16 cellular contexts compared by ENCODE assay signal in genomic region chr16:50178397-50179018, GRCh38. TPM values are rescaled to one million over a fixed set of nuclear protein-coding genes. Genes with fewer than 3 reads are reported as not detected.
DNase-seq lines count a peak whose midpoint lies in the region; ATAC-seq, FAIRE-seq and TF ChIP-seq lines count a peak whose summit lies in the region.
"Had no signal": no experiment of that assay in that cellular context is flagged by ENCODE, and none has a peak within 500 bp of the region (broad histone marks: within the 10 kb centered on the region; RNA-seq: fewer than 3 reads in every experiment).

No MANE protein-coding gene starts in this region.

- H4K20me1 ChIP-seq in GM23248 (ENCODE audit: insufficient read depth) (no peaks in the 10 kb centered on the region), K562 (replicated peaks; ENCODE audit: control insufficient read depth, insufficient read depth, low read length) (no peaks in the 10 kb centered on the region; the same call in 1 of the 2 replicates)

- H3K27me3 ChIP-seq in GM23248 (replicated peaks; ENCODE audit: insufficient read depth): no peaks in the 10 kb centered on the region
- H3K27me3 ChIP-seq in K562 (ENCODE audit: control insufficient read depth in 2 of 2, insufficient read depth in 2 of 2, low read length in 2 of 2): no peaks in the 10 kb centered on the region
- H3K27me3 ChIP-seq: MG63 had no signal

- H3K4me2 ChIP-seq in GM23248 (ENCODE audit: unreplicated experiment): no peak overlapping the region
- no peak overlapping the region for H3K4me2 ChIP-seq in K562 (ENCODE audit: insufficient read depth, low read length)
- H3K4me2 ChIP-seq: PC-9 had no signal

- H3K27me3 Mint-ChIP-seq in activated naive CD8-positive, alpha-beta T cell: no peaks in the 10 kb centered on the region
- H3K27me3 Mint-ChIP-seq in activated naive CD8-positive, alpha-beta T cell treated with anti-CD3 and anti-CD28 coated beads for 36 hours: no peaks in the 10 kb centered on the region
- H3K27me3 Mint-ChIP-seq in stimulated activated naive CD8-positive, alpha-beta T cell treated with anti-CD3 and anti-CD28 coated beads, Interleukin-15, Interleukin-2, amounts not matched to agents 100 ng/mL and 50 ng/mL, for 24 hours: no peaks in the 10 kb centered on the region

- H3K36me3 Mint-ChIP-seq in activated naive CD8-positive, alpha-beta T cell: peaks cover 10% of the 10 kb centered on the region
- H3K36me3 Mint-ChIP-seq in activated naive CD8-positive, alpha-beta T cell treated with anti-CD3 and anti-CD28 coated beads for 36 hours: peaks cover 11% of the 10 kb centered on the region
- peaks cover 23% of the 10 kb centered on the region for H3K36me3 Mint-ChIP-seq in stimulated activated naive CD8-positive, alpha-beta T cell treated with anti-CD3 and anti-CD28 coated beads, Interleukin-15, Interleukin-2, amounts not matched to agents 100 ng/mL and 50 ng/mL, for 24 hours (ENCODE audit: low read depth)

- POLR2A ChIA-PET in K562 (lab: Yijun Ruan, JAX): no interaction called here

- H3F3A ChIP-seq in GM23248 (ENCODE audit: insufficient read depth): peaks cover 13% of the 10 kb centered on the region

- BruUV-seq in K562 (replicated peaks; lab: Mats Ljungman, UMichigan): no TSS peak

- TF ChIP-seq EP300 in K562 (IDR thresholded peaks at IDR 0.05; ENCODE audit: low read length): no peak

- no peaks in the 10 kb centered on the region for H3K9me1 ChIP-seq in K562 (ENCODE audit: control insufficient read depth, insufficient read depth, low read length)

- peak; percentile 32 for FAIRE-seq in K562 (lab: Jason Lieb, UNC)

- in situ Hi-C loops in GM23248 (cut with MboI) (no loop called here), K562 (cut with MboI) (no loop called here)

- no peak for TF ChIP-seq POLR2A in K562 (conservative IDR thresholded peaks at IDR 0.05)

- H3K4me1 Mint-ChIP-seq in activated naive CD8-positive, alpha-beta T cell (ENCODE audit: low read depth): peaks cover 59% of the 10 kb centered on the region
- peaks cover 46% of the 10 kb centered on the region for H3K4me1 Mint-ChIP-seq in activated naive CD8-positive, alpha-beta T cell treated with anti-CD3 and anti-CD28 coated beads for 36 hours
- H3K4me1 Mint-ChIP-seq in stimulated activated naive CD8-positive, alpha-beta T cell treated with anti-CD3 and anti-CD28 coated beads, Interleukin-15, Interleukin-2, amounts not matched to agents 100 ng/mL and 50 ng/mL, for 24 hours (ENCODE audit: low read depth): peaks cover 49% of the 10 kb centered on the region

- 51 to 53% methylated on average over 2 of the region's 2 CpGs for WGBS in GM23248 (ENCODE audit: low coverage in 1 of 2, low lambda C conversion rate in 2 of 2, missing lambda C conversion rate in 2 of 2), 2 experiments
- 66% methylated on average over 2 of the region's 2 CpGs for WGBS in K562 (ENCODE audit: insufficient coverage, low coverage, missing lambda C conversion rate)

- H3K36me3 ChIP-seq in GM23248 (ENCODE audit: low read depth) (no peaks in the 10 kb centered on the region), K562 (ENCODE audit: control insufficient read depth, insufficient read depth, low read length) (no peaks in the 10 kb centered on the region)
- H3K36me3 ChIP-seq: MG63 had no signal

- H3K9me3 Mint-ChIP-seq in activated naive CD8-positive, alpha-beta T cell (ENCODE audit: low read depth): no peaks in the 10 kb centered on the region
- no peaks in the 10 kb centered on the region for H3K9me3 Mint-ChIP-seq in activated naive CD8-positive, alpha-beta T cell treated with anti-CD3 and anti-CD28 coated beads for 36 hours
- H3K9me3 Mint-ChIP-seq in stimulated activated naive CD8-positive, alpha-beta T cell treated with anti-CD3 and anti-CD28 coated beads, Interleukin-15, Interleukin-2, amounts not matched to agents 100 ng/mL and 50 ng/mL, for 24 hours: no peaks in the 10 kb centered on the region

- H3K27ac Mint-ChIP-seq in activated naive CD8-positive, alpha-beta T cell: peak overlapping the region; percentile 25
- H3K27ac Mint-ChIP-seq in activated naive CD8-positive, alpha-beta T cell treated with anti-CD3 and anti-CD28 coated beads for 36 hours: no peak overlapping the region
- H3K27ac Mint-ChIP-seq in stimulated activated naive CD8-positive, alpha-beta T cell treated with anti-CD3 and anti-CD28 coated beads, Interleukin-15, Interleukin-2, amounts not matched to agents 100 ng/mL and 50 ng/mL, for 24 hours: peak overlapping the region; percentile 57

- H2AFZ ChIP-seq in GM23248 (no peak overlapping the region), K562 (ENCODE audit: low read depth, low read length) (no peak overlapping the region)
- H2AFZ ChIP-seq: PC-9 had no signal

- H3K9ac ChIP-seq in GM23248: no peak overlapping the region
- no peak overlapping the region for H3K9ac ChIP-seq in K562 (ENCODE audit: insufficient read depth in 1 of 2, low read depth in 2 of 2, low read length in 2 of 2)

- H3K79me2 ChIP-seq in GM23248 (ENCODE audit: insufficient read depth) (peaks cover 92% of the 10 kb centered on the region), K562 (ENCODE audit: control insufficient read depth, insufficient read depth, low read length) (peaks cover 25% of the 10 kb centered on the region)

- H3K27ac ChIP-seq in GM23248 (peak overlapping the region; percentile 22; the same call in 1 of the 2 replicates), K562 (ENCODE audit: extremely low read depth, low read depth, low read length) (no peak overlapping the region)
- H3K27ac ChIP-seq: PC-9 had no signal

- no peak for DNase-seq in activated naive CD8-positive, alpha-beta T cell treated with anti-CD3 and anti-CD28 coated beads for 36 hours
- peak; percentile 55 for DNase-seq in GM23248
- no peak for DNase-seq in K562 (ENCODE audit: extremely low read depth in 1 of 4, low spot score in 3 of 4)
- no peak for DNase-seq in NOMO-1 treated with DMSO at 0.1 percent for 48 hours (lab: John Stamatoyannopoulos, UW; ENCODE audit: unreplicated experiment)
- DNase-seq: ACHN, DMS53, H7, Karpas-422, MG63, NCI-H1092, NCI-H510A treated with DMSO at 0.1 percent for 48 hours, NCI-H82, PC-9 had no signal

- peak overlapping the region; percentile 1 for H3K4me3 Mint-ChIP-seq in activated naive CD8-positive, alpha-beta T cell
- no peak overlapping the region for H3K4me3 Mint-ChIP-seq in activated naive CD8-positive, alpha-beta T cell treated with anti-CD3 and anti-CD28 coated beads for 36 hours
- no peak overlapping the region for H3K4me3 Mint-ChIP-seq in stimulated activated naive CD8-positive, alpha-beta T cell treated with anti-CD3 and anti-CD28 coated beads, Interleukin-15, Interleukin-2, amounts not matched to agents 100 ng/mL and 50 ng/mL, for 24 hours

- no peak for TF ChIP-seq CTCF in K562 (IDR thresholded peaks at IDR 0.05 in 2 of 3, conservative IDR thresholded peaks at IDR 0.05 in 1 of 3; ENCODE audit: insufficient read depth in 2 of 3, low read depth in 1 of 3, low read length in 3 of 3)

- no peak for ATAC-seq in K562
- ATAC-seq in HG02763 (IDR thresholded peaks at IDR 0.05; ENCODE audit: unreplicated experiment): no peak

- CTCF ChIA-PET in K562 (lab: Yijun Ruan, JAX; ENCODE audit: low intra/inter-chr PET ratio): no interaction called here

- no peak overlapping the region for H3K4me3 ChIP-seq in GM23248
- H3K4me3 ChIP-seq in K562: no peak overlapping the region
- H3K4me3 ChIP-seq: MG63, PC-9 had no signal

- H3K9me3 ChIP-seq in GM23248 (ENCODE audit: low read depth) (no peaks in the 10 kb centered on the region), K562 (replicated peaks; ENCODE audit: control insufficient read depth, insufficient read depth, low read depth, low read length) (no peaks in the 10 kb centered on the region)
- H3K9me3 ChIP-seq: MG63 had no signal

- TF ChIP-seq RAD21 in K562 (CRISPR knock-in tag; conservative IDR thresholded peaks at IDR 0.05 in 1 of 2, IDR thresholded peaks at IDR 0.05 in 1 of 2): no peak

- no peaks in the 10 kb centered on the region for H3K9me2 ChIP-seq in GM23248 (ENCODE audit: insufficient read depth)

- intact Hi-C loops in K562 (cut with micrococcal nuclease): no loop called here

- H3K4me1 ChIP-seq in GM23248 (ENCODE audit: insufficient read depth) (peaks cover 11% of the 10 kb centered on the region), K562 (replicated peaks in 1 of 2; ENCODE audit: control insufficient read depth in 2 of 2, insufficient read depth in 2 of 2, low read length in 2 of 2) (no peaks in the 10 kb centered on the region)

TF ChIP-seq in K562, 482 proteins besides CTCF, POLR2A, EP300 and RAD21 (continues in another document):
- TF ChIP-seq ZNF212 (CRISPR knock-in tag; IDR thresholded peaks at IDR 0.05) (no peak), POLR2H (tag; IDR thresholded peaks at IDR 0.05; ENCODE audit: low read depth) (no peak), MCM7 (IDR thresholded peaks at IDR 0.05) (no peak), SMARCB1 (IDR thresholded peaks at IDR 0.05; ENCODE audit: insufficient read length, low read depth) (no peak), ZNF146 (CRISPR knock-in tag; IDR thresholded peaks at IDR 0.05; ENCODE audit: unreplicated experiment) (no peak)

RNA-seq across cellular contexts. Expression of gene TENT4B, which starts 25.4 kb away (rescaled TPM):
- total RNA-seq in activated naive CD8-positive, alpha-beta T cell treated with anti-CD3 and anti-CD28 coated beads for 36 hours: 10 to 100 TPM; 18.6 to 19.7 TPM
- total RNA-seq in GM23248 (2014; rRNA removed; shearing (Covaris generic)): 12.6 and 16.7 TPM in 2 replicates
- polyA plus RNA-seq in GM23248 (2016; fragmentation: Nextera tagmentation; extraction: Ambion mirVana): 7.4 and 7.8 TPM in 2 replicates
- 5.1 and 12.6 TPM in 2 replicates for total RNA-seq in K562 (2011; cell fraction: chromatin; rRNA removed; ENCODE audit: low replicate concordance)
- 4.1 and 4.5 TPM in 2 replicates for total RNA-seq in K562 (2011; cell fraction: nucleolus; rRNA removed)
- 5.6 and 7.9 TPM in 2 replicates for total RNA-seq in K562 (2011; cell fraction: nucleoplasm; rRNA removed)
- total RNA-seq in K562 (2014; rRNA removed): 5.8 and 6.8 TPM in 2 replicates
- total RNA-seq in K562 (2014; rRNA removed; fragmentation: Illumina TruSeq; extraction: Trizol): 7.0 and 7.5 TPM in 2 replicates
- 6.6 and 7.0 TPM in 2 replicates for total RNA-seq in K562 (2015; rRNA removed; fragmentation: Illumina TruSeq; extraction: Trizol)
- total RNA-seq in K562 (2021): 7.8 and 8.4 TPM in 2 replicates
- 5.9 and 6.9 TPM in 2 replicates for polyA plus RNA-seq in K562 (2011; rRNA removed)
- polyA plus RNA-seq in K562 (2011; cell fraction: cytosol; rRNA removed): 2.0 and 2.7 TPM in 2 replicates
- polyA plus RNA-seq in K562 (2011; cell fraction: nucleus; rRNA removed): 4.1 and 4.3 TPM in 2 replicates
- 2.9 and 4.9 TPM in 2 replicates for polyA plus RNA-seq in K562 (2012)
- 6.9 and 8.3 TPM in 2 replicates for polyA plus RNA-seq in K562 (2014; fragmentation: Illumina TruSeq; extraction: Trizol)
- polyA plus RNA-seq in K562 (2014; fragmentation: Nextera tagmentation; extraction: Ambion mirVana): 1 to 10 TPM; 5.2 to 7.7 TPM
- polyA plus RNA-seq in K562 (2014; rRNA removed): 4.1 and 5.8 TPM in 2 replicates
- 14.7 and 16.8 TPM in 2 replicates for polyA minus RNA-seq in K562 (2011; rRNA and poly(A)+ RNA removed)
- polyA minus RNA-seq in K562 (2011; cell fraction: cytosol; rRNA and poly(A)+ RNA removed): 5.6 and 6.7 TPM in 2 replicates
- 3.0 and 5.0 TPM in 2 replicates for polyA minus RNA-seq in K562 (2011; cell fraction: nucleus; rRNA and poly(A)+ RNA removed)
